ENCODE assay signal across 1 cellular context in genomic region chr6:21438237-21438985, GRCh38.
TF ChIP-seq lines count a peak whose summit lies in the region.

No MANE protein-coding gene starts in this region.

TF ChIP-seq in GM12878, 131 proteins besides CTCF, POLR2A, EP300 and RAD21 (continued from another document and continues in another):
- TF ChIP-seq CUX1 (IDR thresholded peaks at IDR 0.05; ENCODE audit: insufficient replicate concordance, low read depth, low read length): no peak
- no peak for TF ChIP-seq ZZZ3 (IDR thresholded peaks at IDR 0.05; ENCODE audit: control insufficient read depth, insufficient read length, low read depth)
- TF ChIP-seq CHD4 (IDR thresholded peaks at IDR 0.05): no peak
- TF ChIP-seq JUND (IDR thresholded peaks at IDR 0.05; ENCODE audit: low read depth, low read length): peak; percentile 73; the same call in 1 of the 2 replicates
- TF ChIP-seq PAX8 (IDR thresholded peaks at IDR 0.05): no peak
- TF ChIP-seq TBL1XR1 (IDR thresholded peaks at IDR 0.05; ENCODE audit: low read depth, low read length): peak; percentile 96
- TF ChIP-seq HSF1 (IDR thresholded peaks at IDR 0.05; ENCODE audit: low read depth, low read length): no peak
- TF ChIP-seq E4F1 (IDR thresholded peaks at IDR 0.05; ENCODE audit: borderline replicate concordance, partially characterized antibody): no peak
- peak; percentile 79 to 86 for TF ChIP-seq BHLHE40 (IDR thresholded peaks at IDR 0.05; ENCODE audit: borderline replicate concordance in 1 of 2, low read depth in 2 of 2, low read length in 1 of 2)
- no peak; the same call in 1 of the 2 replicates for TF ChIP-seq ZBTB40 (IDR thresholded peaks at IDR 0.05; ENCODE audit: borderline replicate concordance)
- peak; percentile 89 for TF ChIP-seq MEF2A (IDR thresholded peaks at IDR 0.05; ENCODE audit: insufficient read depth, low read depth, low read length)
- peak; percentile 17; the same call in 1 of the 2 replicates for TF ChIP-seq FOXK2 (IDR thresholded peaks at IDR 0.05)
- TF ChIP-seq IRF3 (IDR thresholded peaks at IDR 0.05): no peak
- TF ChIP-seq E2F8 (IDR thresholded peaks at IDR 0.05; ENCODE audit: low read depth, partially characterized antibody): peak; percentile 38
- TF ChIP-seq PRDM15 (CRISPR knock-in tag; IDR thresholded peaks at IDR 0.05): no peak
- no peak for TF ChIP-seq KAT2A (conservative IDR thresholded peaks at IDR 0.05; ENCODE audit: control insufficient read depth, low read depth, low read length)
- peak; percentile 98 for TF ChIP-seq CBFB (IDR thresholded peaks at IDR 0.05; ENCODE audit: low read depth)
- TF ChIP-seq RBBP5 (conservative IDR thresholded peaks at IDR 0.05): peak; percentile 96
- peak; percentile 64 for TF ChIP-seq PKNOX1 (IDR thresholded peaks at IDR 0.05)
- TF ChIP-seq CEBPB (IDR thresholded peaks at IDR 0.05; ENCODE audit: borderline replicate concordance in 1 of 2, low read depth in 2 of 2, low read length in 2 of 2): peak in 1 of 2 experiments; percentile 90; a peak in 2 of 4 replicates
- peak; percentile 96 for TF ChIP-seq RELB (IDR thresholded peaks at IDR 0.05; ENCODE audit: low read depth)
- TF ChIP-seq USF1 (IDR thresholded peaks at IDR 0.05; ENCODE audit: borderline replicate concordance, extremely low read length, insufficient read depth, low read depth, low read length): no peak
- no peak for TF ChIP-seq SMAD5 (IDR thresholded peaks at IDR 0.05; ENCODE audit: low read depth)
- TF ChIP-seq CBX3 (IDR thresholded peaks at IDR 0.05; ENCODE audit: borderline replicate concordance, low read depth): no peak
- TF ChIP-seq MTA2 (IDR thresholded peaks at IDR 0.05; ENCODE audit: low read depth): peak; percentile 99
- no peak for TF ChIP-seq POLR2AphosphoS2 (IDR thresholded peaks at IDR 0.05; ENCODE audit: low read depth, low read length)
